ENCODE assay signal across 6 cellular contexts in genomic region chr9:86690034-86690433, GRCh38.
"Had no signal": no experiment of that assay in that cellular context is flagged by ENCODE, and none has a peak within 500 bp of the region (broad histone marks: within the 10 kb centered on the region; RNA-seq: fewer than 3 reads in every experiment).

No MANE protein-coding gene starts in this region.

- DNase-seq: GM23248, H9, HCEC 1CT, IMR-90, KG1 had no signal

- H3K9ac ChIP-seq: GM23248 had no signal

- H3K4me3 ChIP-seq: GM23248, K562 had no signal

- H3K4me3 Mint-ChIP-seq: H9 had no signal

- H3K27ac Mint-ChIP-seq: H9 had no signal

- H2AFZ ChIP-seq: GM23248 had no signal

- H3K27ac ChIP-seq: GM23248 had no signal
